Comparison of ENCODE assay signal across 22 cellular contexts in genomic region chr5:167652690-167653089, GRCh38.
DNase-seq lines count a peak whose midpoint lies in the region; ATAC-seq and TF ChIP-seq lines count a peak whose summit lies in the region.
"Had no signal": no experiment of that assay in that cellular context is flagged by ENCODE, and none has a peak within 500 bp of the region (broad histone marks: within the 10 kb centered on the region; RNA-seq: fewer than 3 reads in every experiment).

No MANE protein-coding gene starts in this region.

- H3K36me3 ChIP-seq in RWPE2 (ENCODE audit: low read depth) (no peaks in the 10 kb centered on the region), upper lobe of left lung (no peaks in the 10 kb centered on the region), SJCRH30 (no peaks in the 10 kb centered on the region)
- H3K36me3 ChIP-seq: vagina had no signal

- 75 to 80% methylated on average over 3 of the region's 3 CpGs for WGBS in upper lobe of left lung, 2 donors

- TF ChIP-seq POLR2A in upper lobe of left lung (IDR thresholded peaks at IDR 0.05) = no peak

- peaks cover 26% of the 10 kb centered on the region for H3K4me1 ChIP-seq in RWPE2 (ENCODE audit: insufficient read depth, poor library complexity, severe bottlenecking)
- H3K4me1 ChIP-seq in upper lobe of left lung = no peaks in the 10 kb centered on the region
- no peaks in the 10 kb centered on the region for H3K4me1 ChIP-seq in SJCRH30
- H3K4me1 ChIP-seq: vagina had no signal

- DNase-seq in ELR (ENCODE audit: low read depth) (peak; percentile 48), RWPE2 (ENCODE audit: low spot score) (no peak), epithelial cell of prostate (ENCODE audit: low read depth, low spot score) (no peak), retinal pigment epithelial cell (ENCODE audit: low read depth) (peak; percentile 91), upper lobe of left lung (no peak), GM10266 (ENCODE audit: extremely low spot score) (no peak), SJCRH30 (no peak), NCI-H128 (lab: John Stamatoyannopoulos, UW; ENCODE audit: unreplicated experiment) (no peak)
- DNase-seq: activated CD4-positive, alpha-beta T cell treated with anti-CD3 and anti-CD28 coated beads for 48 hours; activated naive CD4-positive, alpha-beta T cell treated with Interleukin-2 at 50 U/mL for 16 hours; activated T-cell treated with anti-CD3 and anti-CD28 coated beads, Interleukin-2, amount 50 U/mL, for 72 hours; dermis blood vessel endothelial cell; KG1; naive thymus-derived CD4-positive, alpha-beta T cell; NCI-H146; NCI-H510A treated with DMSO at 0.1 percent for 48 hours; nucleus accumbens; stimulated activated CD4-positive, alpha-beta T cell treated with anti-CD3 and anti-CD28 coated beads, Interleukin-4, amount 100 ng/mL, for 1 hour had no signal

- H3K27me3 ChIP-seq in RWPE2 (ENCODE audit: insufficient read depth, poor library complexity, severe bottlenecking) (no peaks in the 10 kb centered on the region), upper lobe of left lung (no peaks in the 10 kb centered on the region), SJCRH30 (no peaks in the 10 kb centered on the region; the same call in 1 of the 2 replicates)
- H3K27me3 ChIP-seq: vagina had no signal

- no peak for TF ChIP-seq EP300 in upper lobe of left lung (IDR thresholded peaks at IDR 0.05)

- H3K27ac ChIP-seq in RWPE2 (ENCODE audit: poor library complexity, severe bottlenecking) (peak overlapping the region; percentile 82), epithelial cell of prostate (peak overlapping the region; percentile 56), upper lobe of left lung (no peak overlapping the region), SJCRH30 (no peak overlapping the region)
- H3K27ac ChIP-seq: SK-N-MC, vagina had no signal

- H3K9me3 ChIP-seq in RWPE2 (ENCODE audit: severe bottlenecking) = no peaks in the 10 kb centered on the region
- no peaks in the 10 kb centered on the region for H3K9me3 ChIP-seq in upper lobe of left lung
- no peaks in the 10 kb centered on the region for H3K9me3 ChIP-seq in SJCRH30 (replicated peaks)
- H3K9me3 ChIP-seq: vagina had no signal

- ATAC-seq in RWPE2 (ENCODE audit: low read depth) (peak; percentile 71), upper lobe of left lung (ENCODE audit: low FRiP score in 2 of 2) (no peak)
- ATAC-seq: activated T-cell treated with anti-CD3 and anti-CD28 coated beads, Interleukin-2, amount 50 U/mL, for 72 hours; left lobe of liver; naive thymus-derived CD4-positive, alpha-beta T cell; stimulated activated memory B cell treated with anti-CD40 and anti-IgM and Interleukin-4, amounts not matched to agents 10 μg/mL and 1 μg/mL and 100 μg/mL, for 72 hours had no signal

- H3K4me3 ChIP-seq in RWPE2 (ENCODE audit: severe bottlenecking) (no peak overlapping the region), retinal pigment epithelial cell (ENCODE audit: low read length) (no peak overlapping the region), upper lobe of left lung (no peak overlapping the region), SJCRH30 (no peak overlapping the region)
- H3K4me3 ChIP-seq: SK-N-MC, vagina had no signal

- TF ChIP-seq CTCF in RWPE2 (IDR thresholded peaks at IDR 0.05; ENCODE audit: poor library complexity, severe bottlenecking) (no peak), retinal pigment epithelial cell (conservative IDR thresholded peaks at IDR 0.05; ENCODE audit: low read depth, low read length) (no peak), upper lobe of left lung (IDR thresholded peaks at IDR 0.05) (no peak), GM10266 (IDR thresholded peaks at IDR 0.05; ENCODE audit: control insufficient read depth, insufficient read depth, low read depth, missing control alignments) (no peak)

Comparison
In these comparisons a context has a peak if more than half of its experiments do, and no peak if none do; other contexts are left out.
1. DNase-seq: peak in ELR (single experiment) and retinal pigment epithelial cell (single experiment); none in RWPE2 (single experiment), epithelial cell of prostate (single experiment), upper lobe of left lung (0 of 2), GM10266 (single experiment), SJCRH30 (0 of 2) and NCI-H128 (single experiment).
2. H3K27ac ChIP-seq: peak in RWPE2 (single experiment) and epithelial cell of prostate (single experiment); none in upper lobe of left lung (0 of 4) and SJCRH30 (single experiment).